Comparison of ENCODE assay signal across 18 cellular contexts in genomic region chr17:58001461-58002124, GRCh38. TPM values are rescaled to one million over a fixed set of nuclear protein-coding genes. Genes with fewer than 3 reads are reported as not detected.
DNase-seq lines count a peak whose midpoint lies in the region; ATAC-seq, FAIRE-seq and TF ChIP-seq lines count a peak whose summit lies in the region.
"Had no signal": no experiment of that assay in that cellular context is flagged by ENCODE, and none has a peak within 500 bp of the region (broad histone marks: within the 10 kb centered on the region; RNA-seq: fewer than 3 reads in every experiment).

No MANE protein-coding gene starts in this region.

- H3K4me3 ChIP-seq in cardiac muscle cell, result no peak overlapping the region
- H3K4me3 ChIP-seq in astrocyte (ENCODE audit: insufficient read depth, low read depth, low read length), result no peak overlapping the region
- no peak overlapping the region for H3K4me3 ChIP-seq in skeletal muscle satellite cell (ENCODE audit: low read length)
- H3K4me3 ChIP-seq in H7 (ENCODE audit: insufficient read depth, low read depth, low read length), result no peak overlapping the region
- H3K4me3 ChIP-seq: heart left ventricle, ovary had no signal

- H3K9me3 Mint-ChIP-seq in astrocyte (ENCODE audit: unreplicated experiment), result no peaks in the 10 kb centered on the region
- no peaks in the 10 kb centered on the region for H3K9me3 Mint-ChIP-seq in activated T-helper 2 cell treated with anti-CD3 and anti-CD28 coated beads, Interferon-gamma antibody, Interleukin-2, Interleukin-4, amounts not matched to agents 10 μg/mL and 5 μg/mL and 100 μg/mL, durations not matched to agents 14 hours and 24 hours and 36 hours
- H3K9me3 Mint-ChIP-seq: stimulated activated naive B cell treated with anti-CD40 and anti-IgM and Interleukin-4, amounts not matched to agents 10 μg/mL and 1 μg/mL and 100 μg/mL, for 72 hours had no signal

- H3K27ac ChIP-seq in cardiac muscle cell (peak overlapping the region; percentile 0), astrocyte (ENCODE audit: low read depth, low read length) (no peak overlapping the region)
- H3K27ac ChIP-seq: heart left ventricle, ovary had no signal

- TF ChIP-seq CTCF in cardiac muscle cell (IDR thresholded peaks at IDR 0.05; ENCODE audit: low read depth, low read length) (no peak), astrocyte (IDR thresholded peaks at IDR 0.05; ENCODE audit: insufficient read depth, low read depth, low read length) (no peak)

- no peak for DNase-seq in cardiac muscle cell (ENCODE audit: low read depth in 1 of 2, low spot score in 1 of 2)
- DNase-seq in Right ventricle myocardium inferior (ENCODE audit: missing footprints), result no peak
- peak; percentile 19 for DNase-seq in NAMALWA (ENCODE audit: low spot score)
- DNase-seq in astrocyte (ENCODE audit: low read depth), result no peak
- DNase-seq in activated T-helper 2 cell treated with anti-CD3 and anti-CD28 coated beads, Interferon-gamma antibody, Interleukin-2, Interleukin-4, amounts not matched to agents 10 μg/mL and 5 μg/mL and 100 μg/mL, durations not matched to agents 14 hours and 24 hours and 36 hours (ENCODE audit: low spot score), result no peak
- no peak for DNase-seq in nucleus accumbens (lab: John Stamatoyannopoulos, UW)
- no peak for DNase-seq in H7
- DNase-seq: amniotic stem cell; GOT3; heart left ventricle; NCI-H1092 treated with DMSO at 0.1 percent for 48 hours; NCI-H2227 treated with DMSO at 0.1 percent for 48 hours; ovary; small intestine; stimulated activated naive B cell treated with anti-CD40 and anti-IgM and Interleukin-4, amounts not matched to agents 10 μg/mL and 1 μg/mL and 100 μg/mL, for 72 hours; WERI-Rb-1 had no signal

- ATAC-seq in Right ventricle myocardium inferior, result no peak
- ATAC-seq: heart left ventricle; stimulated activated naive B cell treated with anti-CD40 and anti-IgM and Interleukin-4, amounts not matched to agents 10 μg/mL and 1 μg/mL and 100 μg/mL, for 72 hours had no signal

- H3K4me1 ChIP-seq in cardiac muscle cell (ENCODE audit: low read depth) (peaks cover 18% of the 10 kb centered on the region), astrocyte (ENCODE audit: insufficient read depth, low read length) (peaks cover 22% of the 10 kb centered on the region), skeletal muscle satellite cell (ENCODE audit: control insufficient read depth, insufficient read depth, low read length) (peaks cover 37% of the 10 kb centered on the region)

- peak overlapping the region; percentile 2 for H3K9ac ChIP-seq in astrocyte (ENCODE audit: low read length)
- peak overlapping the region; percentile 26 for H3K9ac ChIP-seq in skeletal muscle satellite cell (ENCODE audit: low read depth, low read length)

- H3K4me3 Mint-ChIP-seq in astrocyte (ENCODE audit: unreplicated experiment), result peak overlapping the region; percentile 29
- H3K4me3 Mint-ChIP-seq in activated T-helper 2 cell treated with anti-CD3 and anti-CD28 coated beads, Interferon-gamma antibody, Interleukin-2, Interleukin-4, amounts not matched to agents 10 μg/mL and 5 μg/mL and 100 μg/mL, durations not matched to agents 14 hours and 24 hours and 36 hours (ENCODE audit: low read depth), result no peak overlapping the region

- peaks cover 30% of the 10 kb centered on the region for H3K4me1 Mint-ChIP-seq in astrocyte (ENCODE audit: low read depth, unreplicated experiment)
- H3K4me1 Mint-ChIP-seq in activated T-helper 2 cell treated with anti-CD3 and anti-CD28 coated beads, Interferon-gamma antibody, Interleukin-2, Interleukin-4, amounts not matched to agents 10 μg/mL and 5 μg/mL and 100 μg/mL, durations not matched to agents 14 hours and 24 hours and 36 hours (ENCODE audit: low read depth), result peaks cover 61% of the 10 kb centered on the region

- H3K27me3 ChIP-seq in cardiac muscle cell (no peaks in the 10 kb centered on the region), astrocyte (ENCODE audit: insufficient read depth, low read length) (no peaks in the 10 kb centered on the region), skeletal muscle satellite cell (ENCODE audit: control insufficient read depth, insufficient read depth, low read length) (no peaks in the 10 kb centered on the region), H7 (ENCODE audit: control insufficient read depth, insufficient read depth, low read length) (no peaks in the 10 kb centered on the region)
- H3K27me3 ChIP-seq: heart left ventricle, ovary had no signal

- H3K4me2 ChIP-seq in astrocyte (ENCODE audit: low read length) (no peak overlapping the region), skeletal muscle satellite cell (ENCODE audit: low read length) (no peak overlapping the region)

- no peaks in the 10 kb centered on the region for H3K9me3 ChIP-seq in cardiac muscle cell (ENCODE audit: low read depth)
- H3K9me3 ChIP-seq in astrocyte (ENCODE audit: insufficient read depth, low read depth, low read length), result no peaks in the 10 kb centered on the region
- H3K9me3 ChIP-seq in skeletal muscle satellite cell (replicated peaks; ENCODE audit: low read length), result no peaks in the 10 kb centered on the region
- H3K9me3 ChIP-seq: heart left ventricle, ovary had no signal

- no peaks in the 10 kb centered on the region for H3K27me3 Mint-ChIP-seq in astrocyte (ENCODE audit: low read depth, unreplicated experiment)
- no peaks in the 10 kb centered on the region for H3K27me3 Mint-ChIP-seq in activated T-helper 2 cell treated with anti-CD3 and anti-CD28 coated beads, Interferon-gamma antibody, Interleukin-2, Interleukin-4, amounts not matched to agents 10 μg/mL and 5 μg/mL and 100 μg/mL, durations not matched to agents 14 hours and 24 hours and 36 hours (ENCODE audit: low read depth)
- H3K27me3 Mint-ChIP-seq: stimulated activated naive B cell treated with anti-CD40 and anti-IgM and Interleukin-4, amounts not matched to agents 10 μg/mL and 1 μg/mL and 100 μg/mL, for 72 hours had no signal

- H4K20me1 ChIP-seq in astrocyte (ENCODE audit: insufficient read depth, low read length), result peaks cover 84% of the 10 kb centered on the region

- H3K79me2 ChIP-seq in astrocyte (ENCODE audit: insufficient read depth, low read length), result peaks cover 66% of the 10 kb centered on the region

- H3K36me3 ChIP-seq in cardiac muscle cell (peaks cover 60% of the 10 kb centered on the region), astrocyte (ENCODE audit: insufficient read depth, low read length) (peaks cover 57% of the 10 kb centered on the region), skeletal muscle satellite cell (ENCODE audit: insufficient read depth, low read length) (peaks cover 88% of the 10 kb centered on the region), H7 (replicated peaks; ENCODE audit: control insufficient read depth, insufficient read depth, low read length) (peaks cover 26% of the 10 kb centered on the region)
- H3K36me3 ChIP-seq: ovary had no signal

- H2AFZ ChIP-seq in astrocyte (ENCODE audit: low read depth, low read length), result no peak overlapping the region

- H3K36me3 Mint-ChIP-seq in astrocyte (ENCODE audit: low read depth, unreplicated experiment), result peaks cover 20% of the 10 kb centered on the region
- H3K36me3 Mint-ChIP-seq in activated T-helper 2 cell treated with anti-CD3 and anti-CD28 coated beads, Interferon-gamma antibody, Interleukin-2, Interleukin-4, amounts not matched to agents 10 μg/mL and 5 μg/mL and 100 μg/mL, durations not matched to agents 14 hours and 24 hours and 36 hours (ENCODE audit: low read depth), result peaks cover 97% of the 10 kb centered on the region

- intact Hi-C loops in Right ventricle myocardium inferior (cut with DNase I), result no loop called here
- intact Hi-C loops in activated T-helper 2 cell treated with anti-CD3 and anti-CD28 coated beads, Interferon-gamma antibody, Interleukin-2, Interleukin-4, amounts not matched to agents 10 μg/mL and 5 μg/mL and 100 μg/mL, durations not matched to agents 14 hours and 24 hours and 36 hours (cut with micrococcal nuclease), result loop anchor here (5.0 to 10.0 kb wide), 2 partner anchors 111 to 333 kb away; no protein-coding TSS in a partner anchor

- no peak for FAIRE-seq in astrocyte (lab: Jason Lieb, UNC)
- FAIRE-seq: keratinocyte, small intestine had no signal

- no peak overlapping the region for H3K27ac Mint-ChIP-seq in astrocyte (ENCODE audit: unreplicated experiment)
- no peak overlapping the region for H3K27ac Mint-ChIP-seq in activated T-helper 2 cell treated with anti-CD3 and anti-CD28 coated beads, Interferon-gamma antibody, Interleukin-2, Interleukin-4, amounts not matched to agents 10 μg/mL and 5 μg/mL and 100 μg/mL, durations not matched to agents 14 hours and 24 hours and 36 hours
- H3K27ac Mint-ChIP-seq: stimulated activated naive B cell treated with anti-CD40 and anti-IgM and Interleukin-4, amounts not matched to agents 10 μg/mL and 1 μg/mL and 100 μg/mL, for 72 hours had no signal

RNA-seq across cellular contexts. Expression of gene SRSF1, which starts 5.5 kb away (rescaled TPM):
- total RNA-seq in cardiac muscle cell (209 and 235 TPM in 2 replicates), Right ventricle myocardium inferior (92.8 TPM), astrocyte (170 and 196 TPM in 2 replicates)
- polyA plus RNA-seq in cardiac muscle cell, result 127 and 146 TPM in 2 replicates
- 365 and 445 TPM in 2 replicates for total RNA-seq in skeletal muscle satellite cell (2012; rRNA removed)
- total RNA-seq in activated T-helper 2 cell treated with anti-CD3 and anti-CD28 coated beads, Interferon-gamma antibody, Interleukin-2, Interleukin-4, amounts not matched to agents 10 μg/mL and 5 μg/mL and 100 μg/mL, durations not matched to agents 14 hours and 24 hours and 36 hours, result 448 and 450 TPM in 2 replicates
- total RNA-seq in H7 (2014; rRNA removed; shearing (Covaris generic)), result 326 and 341 TPM in 2 replicates

RNA-seq across cellular contexts. Expression of gene VEZF1, which starts 13.5 kb away (rescaled TPM):
- 29.7 and 37.3 TPM in 2 replicates for total RNA-seq in cardiac muscle cell
- 18.5 and 22.3 TPM in 2 replicates for polyA plus RNA-seq in cardiac muscle cell
- total RNA-seq in Right ventricle myocardium inferior, result 74.2 TPM
- total RNA-seq in astrocyte, result 42.0 and 50.9 TPM in 2 replicates
- total RNA-seq in skeletal muscle satellite cell (2012; rRNA removed), result 24.6 and 24.9 TPM in 2 replicates
- 37.1 and 38.7 TPM in 2 replicates for total RNA-seq in activated T-helper 2 cell treated with anti-CD3 and anti-CD28 coated beads, Interferon-gamma antibody, Interleukin-2, Interleukin-4, amounts not matched to agents 10 μg/mL and 5 μg/mL and 100 μg/mL, durations not matched to agents 14 hours and 24 hours and 36 hours
- total RNA-seq in H7 (2014; rRNA removed; shearing (Covaris generic)), result 48.2 and 66.1 TPM in 2 replicates

RNA-seq across cellular contexts. Expression of gene CUEDC1, which starts 46.4 kb away (rescaled TPM):
- total RNA-seq in cardiac muscle cell, result 14.8 and 18.3 TPM in 2 replicates
- 10.9 and 15.3 TPM in 2 replicates for polyA plus RNA-seq in cardiac muscle cell
- total RNA-seq in Right ventricle myocardium inferior, result 49.1 TPM
- total RNA-seq in astrocyte, result 37.4 and 43.7 TPM in 2 replicates
- total RNA-seq in skeletal muscle satellite cell (2012; rRNA removed), result 9.4 and 15.7 TPM in 2 replicates
- 0.30 and 0.34 TPM in 2 replicates for total RNA-seq in activated T-helper 2 cell treated with anti-CD3 and anti-CD28 coated beads, Interferon-gamma antibody, Interleukin-2, Interleukin-4, amounts not matched to agents 10 μg/mL and 5 μg/mL and 100 μg/mL, durations not matched to agents 14 hours and 24 hours and 36 hours
- total RNA-seq in H7 (2014; rRNA removed; shearing (Covaris generic)), result 8.1 and 13.9 TPM in 2 replicates
